16 cellular contexts compared by ENCODE assay signal in the genomic region with DNA sequence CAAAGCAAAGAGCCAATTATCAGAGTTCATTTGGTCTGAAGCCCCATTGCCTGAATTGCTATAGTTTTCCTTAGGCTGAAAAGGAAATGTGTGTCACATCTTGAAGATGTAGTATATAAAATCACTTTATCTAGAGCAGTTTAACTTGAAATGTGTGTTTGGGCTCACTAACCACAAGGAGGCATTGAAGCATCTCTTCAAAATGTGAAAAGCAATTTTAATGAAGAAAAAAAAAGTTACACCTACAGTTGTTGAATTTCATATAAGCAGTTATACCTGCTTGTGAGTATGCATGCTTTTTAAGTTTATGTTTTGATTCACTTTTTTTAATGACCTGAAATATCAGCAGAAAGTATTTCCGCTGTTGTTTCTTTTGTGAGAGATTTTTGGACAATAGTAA.
DNase-seq lines count a peak whose midpoint lies in the region; ATAC-seq and TF ChIP-seq lines count a peak whose summit lies in the region.
"Had no signal": no experiment of that assay in that cellular context is flagged by ENCODE, and none has a peak within 500 bp of the region (broad histone marks: within the 10 kb centered on the region; RNA-seq: fewer than 3 reads in every experiment).

No MANE protein-coding gene starts in this region.

- no peaks in the 10 kb centered on the region for H4K20me1 ChIP-seq in PC-9 (ENCODE audit: insufficient read depth)

- no peaks in the 10 kb centered on the region for H3K9me3 ChIP-seq in PC-9 (ENCODE audit: insufficient read depth, low read depth)
- no peaks in the 10 kb centered on the region for H3K9me3 ChIP-seq in thyroid gland
- H3K9me3 ChIP-seq: lower lobe of right lung, SJSA1, tibial artery had no signal

- H3K4me3 ChIP-seq in PC-9 (no peak overlapping the region), epithelial cell of esophagus (ENCODE audit: low read length) (no peak overlapping the region), thyroid gland (replicated peaks in 1 of 3) (no peak overlapping the region)
- H3K4me3 ChIP-seq: lower lobe of right lung, SJSA1, tibial artery had no signal

- 94% methylated on average over 1 of the region's 1 CpG for WGBS in thyroid gland, 2 donors

- H3K27me3 ChIP-seq in PC-9 (ENCODE audit: insufficient read depth, low read depth) (no peaks in the 10 kb centered on the region), thyroid gland (no peaks in the 10 kb centered on the region)
- H3K27me3 ChIP-seq: tibial artery had no signal

- H2AFZ ChIP-seq in PC-9: no peak overlapping the region

- no peak for ATAC-seq in GM21515 (IDR thresholded peaks at IDR 0.05; ENCODE audit: unreplicated experiment)
- ATAC-seq: lower lobe of right lung had no signal

- no peaks in the 10 kb centered on the region for H3K79me2 ChIP-seq in PC-9 (ENCODE audit: low read depth)

- no TSS peak for BruUV-seq in PC-9 (replicated peaks; lab: Mats Ljungman, UMichigan)

- H3F3A ChIP-seq in PC-9 (ENCODE audit: insufficient read depth, low read depth): no peaks in the 10 kb centered on the region

- H3K27ac ChIP-seq in PC-9 (no peak overlapping the region), thyroid gland (no peak overlapping the region)
- H3K27ac ChIP-seq: lower lobe of right lung, SJSA1, tibial artery, WERI-Rb-1 had no signal

- DNase-seq in NCI-H2171 treated with DMSO at 0.1 percent for 48 hours (lab: John Stamatoyannopoulos, UW) (peak; percentile 9), NCI-H2171 (lab: John Stamatoyannopoulos, UW) (no peak), PC-9 (no peak), epithelial cell of esophagus (ENCODE audit: low read depth) (peak; percentile 6), thyroid gland (no peak), SHP77 (lab: John Stamatoyannopoulos, UW) (no peak)
- no peak for DNase-seq in activated naive CD4-positive, alpha-beta T cell (lab: John Stamatoyannopoulos, UW)
- DNase-seq: GOT3, lower lobe of right lung, NCI-H1048, NCI-H526, nucleus accumbens, tibial artery, WERI-Rb-1 had no signal

- H3K4me1 ChIP-seq in PC-9 (replicated peaks; ENCODE audit: insufficient read depth) (no peaks in the 10 kb centered on the region), thyroid gland (no peaks in the 10 kb centered on the region)
- H3K4me1 ChIP-seq: lower lobe of right lung, SJSA1, tibial artery had no signal

- TF ChIP-seq CTCF in PC-9 (conservative IDR thresholded peaks at IDR 0.05): peak; percentile 39; the same call in 1 of the 2 replicates
- no peak for TF ChIP-seq CTCF in epithelial cell of esophagus (IDR thresholded peaks at IDR 0.05; ENCODE audit: insufficient read depth, low read depth, low read length, missing control alignments)
- peak in 4 of 6 experiments; percentile 4 to 45 (median 37) for TF ChIP-seq CTCF in thyroid gland (IDR thresholded peaks at IDR 0.05)

- POLR2A ChIA-PET in PC-9 (lab: Charles Lee; ENCODE audit: unreplicated experiment): no interaction called here

- CTCF ChIA-PET in PC-9 (lab: Charles Lee): interaction anchor here (0.6 kb wide), 1 partner anchor 143 kb away, joined by 3 read pairs; no protein-coding TSS in a partner anchor

- intact Hi-C loops in PC-9 (cut with micrococcal nuclease; ENCODE audit: unreplicated experiment): loop anchor here (2.0 kb wide), 1 partner anchor 453 kb away; no protein-coding TSS in a partner anchor
- intact Hi-C loops in thyroid gland (cut with DNase I): no loop called here

- H3K36me3 ChIP-seq in PC-9 (ENCODE audit: low read depth): no peaks in the 10 kb centered on the region
- H3K36me3 ChIP-seq in thyroid gland: no peaks in the 10 kb centered on the region
- H3K36me3 ChIP-seq: lower lobe of right lung, SJSA1, tibial artery, WERI-Rb-1 had no signal

- H3K4me2 ChIP-seq in PC-9: no peak overlapping the region

- no peak for TF ChIP-seq POLR2A in thyroid gland (IDR thresholded peaks at IDR 0.05)

- H3K9me2 ChIP-seq in PC-9 (ENCODE audit: insufficient read depth): no peaks in the 10 kb centered on the region

Comparison
In these comparisons a context has a peak if more than half of its experiments do, and no peak if none do; other contexts are left out.
1. DNase-seq: peak in NCI-H2171 treated with DMSO at 0.1 percent for 48 hours (single experiment) and epithelial cell of esophagus (single experiment); none in NCI-H2171 (single experiment), PC-9 (0 of 2), thyroid gland (0 of 2), activated naive CD4-positive, alpha-beta T cell (0 of 4) and SHP77 (0 of 2).